ENCODE assay signal across 24 cellular contexts in the genomic region with DNA sequence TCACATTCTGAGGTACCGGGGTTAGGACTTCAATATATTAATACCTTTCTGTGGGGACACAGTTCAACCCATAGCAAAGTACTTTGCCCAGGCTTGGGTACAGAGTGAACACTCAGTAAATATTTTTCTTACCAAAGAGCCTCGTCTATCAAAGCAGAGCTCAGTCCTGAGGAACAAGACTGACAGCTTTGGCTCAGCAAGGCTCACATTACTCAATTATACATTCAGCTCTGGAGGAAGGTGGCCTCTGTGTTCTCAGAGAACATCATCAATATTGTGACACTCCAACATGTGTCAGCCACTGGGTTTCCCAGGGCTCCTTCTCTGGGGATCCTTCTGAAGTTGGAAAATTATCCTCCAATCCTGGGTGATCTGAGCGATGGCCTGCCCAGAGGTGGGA.
DNase-seq lines count a peak whose midpoint lies in the region; ATAC-seq, FAIRE-seq and TF ChIP-seq lines count a peak whose summit lies in the region.
"Had no signal": no experiment of that assay in that cellular context is flagged by ENCODE, and none has a peak within 500 bp of the region (broad histone marks: within the 10 kb centered on the region; RNA-seq: fewer than 3 reads in every experiment).

No MANE protein-coding gene starts in this region.

- peaks cover 11% of the 10 kb centered on the region; the same call in 1 of the 2 replicates for H3K4me1 ChIP-seq in PC-3 (ENCODE audit: insufficient read depth, low read length)
- H3K4me1 ChIP-seq in HepG2 (ENCODE audit: insufficient read depth, low read length): peaks cover 13% of the 10 kb centered on the region; the same call in 1 of the 2 replicates
- H3K4me1 ChIP-seq: BE2C, HAP-1 had no signal

- H4K20me1 ChIP-seq in PC-3 (ENCODE audit: low read length) (no peaks in the 10 kb centered on the region), HepG2 (ENCODE audit: insufficient read depth, low read length) (no peaks in the 10 kb centered on the region)

- TF ChIP-seq EP300 in HepG2 (IDR thresholded peaks at IDR 0.05; ENCODE audit: low read depth in 2 of 2, low read length in 2 of 2) (no peak), HepG2 (CRISPR knock-in tag; IDR thresholded peaks at IDR 0.05; ENCODE audit: borderline replicate concordance) (no peak)

- H3K27me3 ChIP-seq in PC-3 (ENCODE audit: low read length) (no peaks in the 10 kb centered on the region), HepG2 (ENCODE audit: control insufficient read depth in 1 of 2, insufficient read depth in 2 of 2, low read length in 2 of 2) (no peaks in the 10 kb centered on the region)
- H3K27me3 ChIP-seq: BE2C had no signal

- H3K4me3 ChIP-seq in PC-3 (ENCODE audit: low read length): no peak overlapping the region
- H3K4me3 ChIP-seq in HepG2 (replicated peaks in 1 of 3; ENCODE audit: insufficient read depth in 1 of 3, low read depth in 2 of 3, low read length in 3 of 3): no peak overlapping the region
- H3K4me3 ChIP-seq: GM23338, HAP-1 had no signal

- H3K27ac ChIP-seq in PC-3 (ENCODE audit: low read length) (no peak overlapping the region), HepG2 (ENCODE audit: extremely low read length, insufficient read depth, low read length) (no peak overlapping the region)
- H3K27ac ChIP-seq: KMS-11 had no signal

- peak; percentile 43 for DNase-seq in SIG-M5 treated with dmso at 0.1 percent for 504 hours (lab: John Stamatoyannopoulos, UW; ENCODE audit: unreplicated experiment)
- DNase-seq in SIG-M5 (lab: John Stamatoyannopoulos, UW): no peak
- peak; percentile 74 for DNase-seq in PC-3
- DNase-seq in HepG2 (ENCODE audit: low spot score): peak; percentile 1
- DNase-seq in activated CD4-positive, alpha-beta T cell treated with anti-CD3 and anti-CD28 coated beads for 1 hour: no peak
- no peak for DNase-seq in GM12891 (ENCODE audit: insufficient read length, low spot score)
- DNase-seq in activated effector memory CD4-positive, alpha-beta T cell treated with anti-CD3 and anti-CD28 coated beads, Interleukin-2, amount 50 U/mL, for 16 hours: no peak
- DNase-seq: BE2C, IMR-90, NCI-H1105, NCI-H146, NCI-H2029, NCI-H2171 treated with DMSO at 0.1 percent for 48 hours, NCI-H69, RPMI8226, SHP77 had no signal

- intact Hi-C loops in PC-3 (cut with micrococcal nuclease): no loop called here
- intact Hi-C loops in HepG2 (cut with micrococcal nuclease; ENCODE audit: unreplicated experiment): no loop called here

- no peak overlapping the region for H3K9ac ChIP-seq in PC-3 (ENCODE audit: low read length)
- H3K9ac ChIP-seq in HepG2 (ENCODE audit: insufficient read depth, low read depth, low read length): no peak overlapping the region
- H3K9ac ChIP-seq: KMS-11 had no signal

- no peaks in the 10 kb centered on the region for H3K9me2 ChIP-seq in PC-3 (replicated peaks; ENCODE audit: low read length)

- TF ChIP-seq RAD21 in HepG2 (CRISPR knock-in tag; IDR thresholded peaks at IDR 0.05): no peak

- no peak overlapping the region for H3K4me2 ChIP-seq in PC-3 (ENCODE audit: low read length)
- H3K4me2 ChIP-seq in HepG2 (ENCODE audit: low read depth, low read length): no peak overlapping the region
- H3K4me2 ChIP-seq: GM23338, KMS-11 had no signal

- TF ChIP-seq POLR2A in HepG2 (IDR thresholded peaks at IDR 0.05; ENCODE audit: insufficient read depth in 1 of 2, low read depth in 2 of 2, low read length in 2 of 2): no peak
- no peak for TF ChIP-seq POLR2A in GM12891 (IDR thresholded peaks at IDR 0.05; ENCODE audit: low read depth, low read length)

- WGBS in HepG2 (ENCODE audit: low lambda C conversion rate): 5% methylated on average over 3 of the region's 3 CpGs

- CTCF ChIA-PET in PC-3 (lab: Charles Lee): no interaction called here
- CTCF ChIA-PET in HepG2 (lab: Yijun Ruan, JAX; ENCODE audit: low intra/inter-chr PET ratio, low total read pairs): no interaction called here

- H3K9me3 ChIP-seq in PC-3 (ENCODE audit: low read length) (no peaks in the 10 kb centered on the region), HepG2 (ENCODE audit: low read length) (no peaks in the 10 kb centered on the region)
- H3K9me3 ChIP-seq: BE2C, HAP-1 had no signal

- in situ Hi-C loops in HepG2 (cut with HindIII; ENCODE audit: extremely low pct_ligation_motif_present, low pct_unique_long_range_greater_than_20kb): no loop called here

- TF ChIP-seq CTCF in PC-3 (conservative IDR thresholded peaks at IDR 0.05; ENCODE audit: low read depth, low read length): no peak
- no peak for TF ChIP-seq CTCF in HepG2 (CRISPR knock-in tag; IDR thresholded peaks at IDR 0.05)

- BruUV-seq in PC-3 (replicated peaks; lab: Mats Ljungman, UMichigan) (no TSS peak), HepG2 (replicated peaks; lab: Mats Ljungman, UMichigan) (no TSS peak)

- FAIRE-seq in HepG2 (lab: Jason Lieb, UNC): no peak
- FAIRE-seq in GM12891 (lab: Jason Lieb, UNC): no peak
- FAIRE-seq: GM12892, GM18507, HTR-8/SVneo had no signal

- H3K79me2 ChIP-seq in PC-3 (ENCODE audit: low read length) (no peaks in the 10 kb centered on the region), HepG2 (ENCODE audit: insufficient read depth, low read length) (no peaks in the 10 kb centered on the region)

- POLR2A ChIA-PET in PC-3 (lab: Charles Lee; ENCODE audit: unreplicated experiment) (no interaction called here), HepG2 (lab: Yijun Ruan, JAX) (no interaction called here)

- H3F3A ChIP-seq in PC-3 (ENCODE audit: low read length, unreplicated experiment): no peaks in the 10 kb centered on the region

- ATAC-seq in PC-3 (peak; percentile 46), HepG2 (peak; percentile 74), HG03025 (IDR thresholded peaks at IDR 0.05; ENCODE audit: low FRiP score, unreplicated experiment) (no peak)
- ATAC-seq: GM23338, SK-N-SH treated with all-trans-retinoic acid at 6 μM for 48 hours had no signal

- H3K36me3 ChIP-seq in PC-3 (ENCODE audit: low read depth, low read length) (no peaks in the 10 kb centered on the region), HepG2 (replicated peaks in 1 of 2; ENCODE audit: control insufficient read depth in 1 of 2, insufficient read depth in 2 of 2, low read length in 2 of 2) (no peaks in the 10 kb centered on the region)
- H3K36me3 ChIP-seq: BE2C, HAP-1 had no signal

- H2AFZ ChIP-seq in PC-3 (ENCODE audit: low read length): no peak overlapping the region
- H2AFZ ChIP-seq in HepG2 (ENCODE audit: low read length): no peak overlapping the region
- H2AFZ ChIP-seq: GM23338 had no signal

TF ChIP-seq in HepG2, 621 proteins besides CTCF, POLR2A, EP300 and RAD21 (continues in another document):
- no peak for TF ChIP-seq IKZF1 (IDR thresholded peaks at IDR 0.05)
- no peak for TF ChIP-seq ZNF260 (CRISPR knock-in tag; IDR thresholded peaks at IDR 0.05; ENCODE audit: borderline replicate concordance, low read depth)
- TF ChIP-seq NFIB (CRISPR knock-in tag; IDR thresholded peaks at IDR 0.05; ENCODE audit: borderline replicate concordance): no peak
- no peak for TF ChIP-seq LBX2 (CRISPR knock-in tag; IDR thresholded peaks at IDR 0.05; ENCODE audit: borderline replicate concordance)
- no peak for TF ChIP-seq PCBP1 (IDR thresholded peaks at IDR 0.05; ENCODE audit: borderline replicate concordance, low read depth, low read length)
- TF ChIP-seq NR2F6 (IDR thresholded peaks at IDR 0.05): no peak
- TF ChIP-seq NR2F6 (CRISPR knock-in tag; IDR thresholded peaks at IDR 0.05): no peak
- TF ChIP-seq ZNF468 (CRISPR knock-in tag; IDR thresholded peaks at IDR 0.05): no peak
- no peak for TF ChIP-seq ZNF10 (CRISPR knock-in tag; IDR thresholded peaks at IDR 0.05; ENCODE audit: borderline replicate concordance, low read depth)

TF ChIP-seq in GM12891, 5 proteins besides CTCF, POLR2A, EP300 and RAD21:
- TF ChIP-seq TAF1 (IDR thresholded peaks at IDR 0.05; ENCODE audit: low read depth, low read length): no peak
- no peak for TF ChIP-seq POU2F2 (IDR thresholded peaks at IDR 0.05; ENCODE audit: low read depth, low read length)

Comparison
In these comparisons a context has a peak if more than half of its experiments do, and no peak if none do; other contexts are left out.
1. DNase-seq: peak in SIG-M5 treated with dmso at 0.1 percent for 504 hours (single experiment), PC-3 (single experiment) and HepG2 (single experiment); none in SIG-M5 (single experiment), activated CD4-positive, alpha-beta T cell treated with anti-CD3 and anti-CD28 coated beads for 1 hour (single experiment), GM12891 (single experiment) and activated effector memory CD4-positive, alpha-beta T cell treated with anti-CD3 and anti-CD28 coated beads, Interleukin-2, amount 50 U/mL, for 16 hours (single experiment).